In the genomic region with DNA sequence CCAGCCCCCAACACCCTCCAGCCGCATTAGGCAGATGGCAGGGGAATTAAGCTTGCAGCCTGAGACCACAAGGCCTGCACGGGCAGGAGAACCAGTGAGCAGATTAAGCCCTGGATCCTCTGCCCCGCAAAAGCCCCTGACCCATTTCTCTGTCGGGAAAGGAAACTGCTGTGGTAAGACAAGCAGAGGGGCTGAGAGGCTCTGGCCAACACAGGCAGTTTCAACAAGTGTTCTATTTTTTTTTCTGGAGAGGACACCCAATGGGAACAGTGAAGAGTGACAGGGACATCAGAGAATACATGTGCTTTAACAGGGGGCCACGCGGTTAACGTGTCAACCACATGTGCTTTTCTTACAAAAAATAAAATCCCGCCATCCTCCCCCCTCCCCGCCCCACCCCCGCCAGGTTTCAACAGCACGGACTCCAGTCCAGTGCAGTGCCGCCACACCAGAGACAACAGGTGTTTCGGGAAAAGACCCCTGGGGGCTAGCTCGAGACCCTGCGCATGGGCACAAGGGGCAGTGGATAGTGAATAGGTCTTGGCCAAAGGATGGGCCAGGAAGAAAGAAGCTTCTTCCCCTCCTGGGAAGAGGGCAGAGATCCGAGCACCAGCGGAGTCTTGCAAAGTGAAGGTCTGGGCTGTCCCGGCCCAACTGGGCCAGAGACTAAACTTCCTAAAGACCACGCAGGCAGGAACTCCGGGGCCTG, we compare ENCODE assay signal across 8 cellular contexts. TPM values are rescaled to one million over a fixed set of nuclear protein-coding genes. Genes with fewer than 3 reads are reported as not detected.
A peak's percentile ranks its signal among the peaks of the same experiment; 100 is the strongest.
DNase-seq lines count a peak whose midpoint lies in the region; ATAC-seq and TF ChIP-seq lines count a peak whose summit lies in the region.

No MANE protein-coding gene starts in this region.

- H3K4me3 ChIP-seq in HL-60 (replicated peaks; ENCODE audit: insufficient read depth, low read length) (peak overlapping the region; percentile 88), ectodermal cell (ENCODE audit: insufficient read depth, low read depth, low read length) (peak overlapping the region; percentile 96)

- ATAC-seq in GM18907 (IDR thresholded peaks at IDR 0.05; ENCODE audit: unreplicated experiment) (peak; percentile 23), activated B cell treated with CpG ODN at 0.5 μM for 24 hours (ENCODE audit: low read depth) (peak; percentile 2), HG03108 (IDR thresholded peaks at IDR 0.05; ENCODE audit: unreplicated experiment) (no peak)
- ATAC-seq in stimulated activated naive CD8-positive, alpha-beta T cell treated with anti-CD3 and anti-CD28 coated beads, Interleukin-15, amount 100 ng/mL, for 72 hours = peak; percentile 80

- intact Hi-C loops in activated B cell treated with CpG ODN at 0.5 μM for 24 hours (cut with micrococcal nuclease) = loop anchor here (1.0 to 10.0 kb wide), 5 partner anchors 14 to 540 kb away; partner anchors contain the start of genes LIMD1 and LZTFL1

- H3K27me3 ChIP-seq in HL-60 (ENCODE audit: insufficient read depth, poor library complexity, severe bottlenecking) = no peaks in the 10 kb centered on the region
- peaks cover 4% of the 10 kb centered on the region for H3K27me3 ChIP-seq in ectodermal cell (ENCODE audit: control insufficient read depth, insufficient read depth, low read length, poor library complexity, severe bottlenecking)

- no peaks in the 10 kb centered on the region for H3K9me3 ChIP-seq in ectodermal cell (ENCODE audit: control insufficient read depth, low read length)

- H3K4me3 Mint-ChIP-seq in activated B cell treated with CpG ODN at 0.5 μM for 24 hours (peak overlapping the region; percentile 89), mesothelial cell of epicardium (peak overlapping the region; percentile 83)
- peak overlapping the region; percentile 85 to 93 for H3K4me3 Mint-ChIP-seq in stimulated activated naive CD8-positive, alpha-beta T cell treated with anti-CD3 and anti-CD28 coated beads, Interleukin-15, amount 100 ng/mL, for 72 hours

- DNase-seq in AG20443 (ENCODE audit: low spot score) = peak; percentile 30
- DNase-seq in HL-60 (ENCODE audit: low read depth in 1 of 2, low spot score in 1 of 2) = peak; percentile 14 to 36
- DNase-seq in activated B cell treated with CpG ODN at 0.5 μM for 24 hours = no peak
- no peak for DNase-seq in mesothelial cell of epicardium (ENCODE audit: low spot score in 2 of 2, unreplicated experiment in 2 of 2)
- peak; percentile 55 to 73 for DNase-seq in stimulated activated naive CD8-positive, alpha-beta T cell treated with anti-CD3 and anti-CD28 coated beads, Interleukin-15, amount 100 ng/mL, for 72 hours

- H3K27me3 Mint-ChIP-seq in activated B cell treated with CpG ODN at 0.5 μM for 24 hours (no peaks in the 10 kb centered on the region), mesothelial cell of epicardium (ENCODE audit: low read depth) (peaks cover 21% of the 10 kb centered on the region)
- peaks cover 17% of the 10 kb centered on the region for H3K27me3 Mint-ChIP-seq in stimulated activated naive CD8-positive, alpha-beta T cell treated with anti-CD3 and anti-CD28 coated beads, Interleukin-15, amount 100 ng/mL, for 72 hours

- peaks cover 3% of the 10 kb centered on the region for H3K4me1 ChIP-seq in ectodermal cell (ENCODE audit: control insufficient read depth, insufficient read depth, low read length)

- H3K27ac Mint-ChIP-seq in activated B cell treated with CpG ODN at 0.5 μM for 24 hours = peak overlapping the region; percentile 89
- peak overlapping the region; percentile 81 for H3K27ac Mint-ChIP-seq in mesothelial cell of epicardium
- H3K27ac Mint-ChIP-seq in stimulated activated naive CD8-positive, alpha-beta T cell treated with anti-CD3 and anti-CD28 coated beads, Interleukin-15, amount 100 ng/mL, for 72 hours = peak overlapping the region; percentile 55 to 87

- no peaks in the 10 kb centered on the region for H3K9me3 Mint-ChIP-seq in activated B cell treated with CpG ODN at 0.5 μM for 24 hours
- H3K9me3 Mint-ChIP-seq in mesothelial cell of epicardium = no peaks in the 10 kb centered on the region
- H3K9me3 Mint-ChIP-seq in stimulated activated naive CD8-positive, alpha-beta T cell treated with anti-CD3 and anti-CD28 coated beads, Interleukin-15, amount 100 ng/mL, for 72 hours = no peaks in the 10 kb centered on the region

- H3K4me1 Mint-ChIP-seq in activated B cell treated with CpG ODN at 0.5 μM for 24 hours = peaks cover 41% of the 10 kb centered on the region
- H3K4me1 Mint-ChIP-seq in mesothelial cell of epicardium = peaks cover 3% of the 10 kb centered on the region
- H3K4me1 Mint-ChIP-seq in stimulated activated naive CD8-positive, alpha-beta T cell treated with anti-CD3 and anti-CD28 coated beads, Interleukin-15, amount 100 ng/mL, for 72 hours = peaks cover 56% of the 10 kb centered on the region

- CTCF ChIA-PET in activated B cell treated with CpG ODN at 0.5 μM for 24 hours (lab: Charles Lee) = interaction anchor here (1.6 kb wide), 1 partner anchor 83 kb away, joined by 5 read pairs; no protein-coding TSS in a partner anchor

- WGBS in ectodermal cell, 2 experiments = 7 to 8% methylated on average over 18 to 20 of the region's 20 CpGs

- H3K36me3 ChIP-seq in ectodermal cell (ENCODE audit: control insufficient read depth, insufficient read depth, low read length) = no peaks in the 10 kb centered on the region

- H3K27ac ChIP-seq in HL-60 (replicated peaks) (peak overlapping the region; percentile 90), ectodermal cell (ENCODE audit: insufficient read depth, low read depth, low read length, poor library complexity, severe bottlenecking) (peak overlapping the region; percentile 16)

- POLR2A ChIA-PET in activated B cell treated with CpG ODN at 0.5 μM for 24 hours (lab: Charles Lee) = interaction anchor here (0.6 to 1.5 kb wide), 5 partner anchors 14 to 607 kb away, joined by 3 to 9 read pairs (median 5); partner anchors contain the start of gene SACM1L

- H3K36me3 Mint-ChIP-seq in activated B cell treated with CpG ODN at 0.5 μM for 24 hours (ENCODE audit: low read depth) (peaks cover 9% of the 10 kb centered on the region), mesothelial cell of epicardium (no peaks in the 10 kb centered on the region)

- TF ChIP-seq CTCF in HL-60 (IDR thresholded peaks at IDR 0.05; ENCODE audit: insufficient read depth, low read length) (no peak), activated B cell treated with CpG ODN at 0.5 μM for 24 hours (IDR thresholded peaks at IDR 0.05) (no peak), mesothelial cell of epicardium (IDR thresholded peaks at IDR 0.05; ENCODE audit: unreplicated experiment) (no peak)

RNA-seq across cellular contexts. Expression of gene FYCO1, which starts 0.8 kb away (rescaled TPM):
- total RNA-seq in activated B cell treated with CpG ODN at 0.5 μM for 24 hours (10.6 and 14.9 TPM in 2 replicates), mesothelial cell of epicardium (23.1 to 24.3 TPM (median 24.1 TPM) in 3 replicates)
- 7.7 TPM for polyA plus RNA-seq in ectodermal cell (2013, experiment 1 of 4)
- 8.2 TPM for polyA plus RNA-seq in ectodermal cell (2013, experiment 2 of 4)
- polyA plus RNA-seq in ectodermal cell (2013, experiment 3 of 4) = 8.0 TPM
- polyA plus RNA-seq in ectodermal cell (2013, experiment 4 of 4) = 8.4 TPM

RNA-seq across cellular contexts. Expression of gene XCR1, which starts 32.5 kb away (rescaled TPM):
- total RNA-seq in activated B cell treated with CpG ODN at 0.5 μM for 24 hours (not detected in 2 replicates), mesothelial cell of epicardium (not detected in 3 replicates)
- not detected for polyA plus RNA-seq in ectodermal cell (2013, experiment 1 of 4)
- not detected for polyA plus RNA-seq in ectodermal cell (2013, experiment 2 of 4)
- not detected for polyA plus RNA-seq in ectodermal cell (2013, experiment 3 of 4)
- polyA plus RNA-seq in ectodermal cell (2013, experiment 4 of 4) = not detected

RNA-seq across cellular contexts. Expression of gene CXCR6, which starts 51.6 kb away (rescaled TPM):
- total RNA-seq in activated B cell treated with CpG ODN at 0.5 μM for 24 hours (not detected in 2 replicates), mesothelial cell of epicardium (not detected in 3 replicates)
- not detected for polyA plus RNA-seq in ectodermal cell (2013, experiment 1 of 4)
- polyA plus RNA-seq in ectodermal cell (2013, experiment 2 of 4) = not detected
- polyA plus RNA-seq in ectodermal cell (2013, experiment 3 of 4) = not detected
- polyA plus RNA-seq in ectodermal cell (2013, experiment 4 of 4) = not detected

Comparison
In these comparisons a context has a peak if more than half of its experiments do, and no peak if none do; other contexts are left out.
1. DNase-seq: peak in AG20443 (single experiment), HL-60 (2 of 2) and stimulated activated naive CD8-positive, alpha-beta T cell treated with anti-CD3 and anti-CD28 coated beads, Interleukin-15, amount 100 ng/mL, for 72 hours (2 of 2); none in activated B cell treated with CpG ODN at 0.5 μM for 24 hours (single experiment) and mesothelial cell of epicardium (0 of 2).
2. Peak in every context shown above with its lines, with median percentiles within 50 percentile points of each other: H3K27ac Mint-ChIP-seq and H3K4me3 Mint-ChIP-seq.